In genomic region chr4:74413265-74413664, GRCh38 we compare ENCODE assay signal across 29 cellular contexts. TPM values are rescaled to one million over a fixed set of nuclear protein-coding genes. Genes with fewer than 3 reads are reported as not detected.
"Had no signal": no experiment of that assay in that cellular context is flagged by ENCODE, and none has a peak within 500 bp of the region (broad histone marks: within the 10 kb centered on the region; RNA-seq: fewer than 3 reads in every experiment).

No MANE protein-coding gene starts in this region.

- H3K27me3 ChIP-seq: esophagus squamous epithelium, stomach, thyroid gland had no signal

- H3K36me3 ChIP-seq: esophagus squamous epithelium, lower lobe of right lung, stomach, thyroid gland had no signal

- FAIRE-seq: endothelial cell of umbilical vein, frontal cortex had no signal

- H3K4me1 ChIP-seq: lower lobe of right lung, parathyroid adenoma, thyroid gland had no signal

- H3K4me1 Mint-ChIP-seq: immature natural killer cell; memory B cell; naive B cell; neural crest cell; stimulated activated effector memory CD8-positive, alpha-beta T cell treated with anti-CD3 and anti-CD28 coated beads, Interleukin-12 subunit alpha, Interleukin-12 subunit beta, amount 100 ng/mL, for 72 hours had no signal

- H3K79me2 ChIP-seq: parathyroid adenoma had no signal

- H3K9me3 ChIP-seq: esophagus squamous epithelium, lower lobe of right lung, mucosa of descending colon, stomach, thyroid gland had no signal

- H3K36me3 Mint-ChIP-seq: memory B cell; mesothelial cell of epicardium; naive B cell; natural killer cell treated with Interleukin-12 subunit alpha and Interleukin-12 subunit beta and Interleukin-15 and Interleukin-18, amount 100 ng/mL, for 72 hours; stimulated activated effector memory CD8-positive, alpha-beta T cell treated with anti-CD3 and anti-CD28 coated beads, Interleukin-12 subunit alpha, Interleukin-12 subunit beta, amount 100 ng/mL, for 72 hours had no signal

- H3K4me3 ChIP-seq: coronary artery, esophagus squamous epithelium, lower lobe of right lung, mucosa of descending colon, smooth muscle cell, stomach, thyroid gland had no signal

- H3K9ac ChIP-seq: parathyroid adenoma had no signal

- H3K4me2 ChIP-seq: smooth muscle cell had no signal

- H3K9me3 Mint-ChIP-seq: immature natural killer cell; memory B cell; mesothelial cell of epicardium; natural killer cell treated with Interleukin-12 subunit alpha and Interleukin-12 subunit beta and Interleukin-15 and Interleukin-18, amount 100 ng/mL, for 72 hours; stimulated activated effector memory CD8-positive, alpha-beta T cell treated with anti-CD3 and anti-CD28 coated beads, Interleukin-12 subunit alpha, Interleukin-12 subunit beta, amount 100 ng/mL, for 72 hours had no signal

- DNase-seq: dermis blood vessel endothelial cell; effector memory CD4-positive, alpha-beta T cell; erythroblast; esophagus squamous epithelium; hypothalamus; immature natural killer cell; islet precursor cell; left ventricle myocardium superior; lower lobe of right lung; mucosa of descending colon; naive B cell; stimulated activated CD4-positive, alpha-beta T cell treated with anti-CD3 and anti-CD28 coated beads, Interleukin-2, amount 100 ng/mL, for 24 hours; stimulated activated CD4-positive, alpha-beta T cell treated with anti-CD3 and anti-CD28 coated beads, Interleukin-4, amount 100 ng/mL, for 24 hours; stimulated activated naive CD4-positive, alpha-beta T cell treated with Interleukin-2 at 50 U/mL for 16 hours; stomach; thyroid gland; trophoblast cell had no signal

- H3K27ac ChIP-seq: coronary artery, esophagus squamous epithelium, lower lobe of right lung, parathyroid adenoma, stomach, thyroid gland had no signal

- H3K4me3 Mint-ChIP-seq: immature natural killer cell; memory B cell; mesothelial cell of epicardium; naive B cell; natural killer cell treated with Interleukin-12 subunit alpha and Interleukin-12 subunit beta and Interleukin-15 and Interleukin-18, amount 100 ng/mL, for 72 hours; neural crest cell; stimulated activated effector memory CD8-positive, alpha-beta T cell treated with anti-CD3 and anti-CD28 coated beads, Interleukin-12 subunit alpha, Interleukin-12 subunit beta, amount 100 ng/mL, for 72 hours had no signal

- H2AFZ ChIP-seq: parathyroid adenoma had no signal

- ATAC-seq: left ventricle myocardium superior; lower lobe of right lung; mucosa of descending colon; natural killer cell treated with Interleukin-12 subunit alpha and Interleukin-12 subunit beta and Interleukin-15 and Interleukin-18, amount 100 ng/mL, for 72 hours; sciatic nerve; stimulated activated effector memory CD8-positive, alpha-beta T cell treated with anti-CD3 and anti-CD28 coated beads, Interleukin-12 subunit alpha, Interleukin-12 subunit beta, amount 100 ng/mL, for 72 hours had no signal

- H3K27ac Mint-ChIP-seq: immature natural killer cell; memory B cell; mesothelial cell of epicardium; natural killer cell treated with Interleukin-12 subunit alpha and Interleukin-12 subunit beta and Interleukin-15 and Interleukin-18, amount 100 ng/mL, for 72 hours; progenitor cell of endocrine pancreas; stimulated activated effector memory CD8-positive, alpha-beta T cell treated with anti-CD3 and anti-CD28 coated beads, Interleukin-12 subunit alpha, Interleukin-12 subunit beta, amount 100 ng/mL, for 72 hours had no signal

RNA-seq across cellular contexts. Expression of gene AREG, which starts 31.7 kb away (rescaled TPM):
- total RNA-seq: frontal cortex, neural crest cell had no signal

RNA-seq across cellular contexts. Expression of gene EREG, which starts 48.3 kb away (rescaled TPM):
- total RNA-seq: endothelial cell of umbilical vein; frontal cortex; natural killer cell treated with Interleukin-12 subunit alpha and Interleukin-12 subunit beta and Interleukin-15 and Interleukin-18, amount 100 ng/mL, for 72 hours; neural crest cell; progenitor cell of endocrine pancreas had no signal
- polyA plus RNA-seq: endothelial cell of umbilical vein, immature natural killer cell had no signal
